In the genomic region with DNA sequence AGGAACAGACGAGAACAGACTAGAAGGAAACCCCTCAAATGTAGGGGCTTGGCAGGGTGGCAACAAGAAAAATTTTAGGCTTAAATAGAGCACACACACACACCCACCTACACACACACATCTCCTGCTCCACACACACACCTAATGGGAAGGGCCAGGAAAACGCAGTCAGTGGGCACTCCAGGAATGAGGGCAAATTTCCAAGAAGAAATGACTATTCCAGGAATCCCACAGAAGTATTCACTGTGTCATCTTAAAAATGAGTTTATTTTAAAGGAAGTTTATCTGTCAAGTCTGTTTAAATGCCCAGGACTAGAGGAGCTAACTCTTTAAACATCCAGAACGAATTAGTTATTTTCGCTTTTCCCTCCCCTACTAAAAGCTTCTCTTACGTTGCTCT, we compare ENCODE assay signal across 17 cellular contexts. TPM values are rescaled to one million over a fixed set of nuclear protein-coding genes. Genes with fewer than 3 reads are reported as not detected.
DNase-seq lines count a peak whose midpoint lies in the region; ATAC-seq and TF ChIP-seq lines count a peak whose summit lies in the region.
"Had no signal": no experiment of that assay in that cellular context is flagged by ENCODE, and none has a peak within 500 bp of the region (broad histone marks: within the 10 kb centered on the region; RNA-seq: fewer than 3 reads in every experiment).

No MANE protein-coding gene starts in this region.

- no peak overlapping the region; the same call in 1 of the 2 replicates for H3K4me3 ChIP-seq in ACC112 (ENCODE audit: low read depth, low read length)
- no peak overlapping the region for H3K4me3 ChIP-seq in astrocyte of the cerebellum (ENCODE audit: low read depth, low read length)

- intact Hi-C loops in activated CD4-positive, alpha-beta T cell treated with anti-CD3 and anti-CD28 coated beads for 36 hours (cut with DNase I, micrococcal nuclease) = loop anchor here in 1 of 2 experiments (5.0 to 10.0 kb wide), 2 partner anchors 115 to 292 kb away; no protein-coding TSS in a partner anchor

- peaks cover 2% of the 10 kb centered on the region; the same call in 1 of the 2 replicates for H3K27me3 Mint-ChIP-seq in HFFc6 (ENCODE audit: insufficient read depth)
- no peaks in the 10 kb centered on the region for H3K27me3 Mint-ChIP-seq in activated CD4-positive, alpha-beta T cell treated with anti-CD3 and anti-CD28 coated beads for 36 hours
- H3K27me3 Mint-ChIP-seq: activated naive CD8-positive, alpha-beta T cell treated with anti-CD3 and anti-CD28 coated beads, Interleukin-2, amount 50 U/mL, for 24 hours had no signal

- POLR2A ChIA-PET in activated CD4-positive, alpha-beta T cell treated with anti-CD3 and anti-CD28 coated beads for 36 hours (lab: Charles Lee) = no interaction called here

- ATAC-seq in GM18867 (IDR thresholded peaks at IDR 0.05; ENCODE audit: unreplicated experiment) = no peak
- no peak for ATAC-seq in HG03342 (IDR thresholded peaks at IDR 0.05; ENCODE audit: unreplicated experiment)
- ATAC-seq in activated CD4-positive, alpha-beta T cell treated with anti-CD3 and anti-CD28 coated beads for 36 hours = no peak
- ATAC-seq: activated naive CD8-positive, alpha-beta T cell treated with anti-CD3 and anti-CD28 coated beads, Interleukin-2, amount 50 U/mL, for 24 hours had no signal

- DNase-seq in HFFc6 (peak; percentile 90), astrocyte of the cerebellum (ENCODE audit: low read depth) (peak; percentile 68), kidney glomerular epithelial cell (lab: John Stamatoyannopoulos, UW) (peak; percentile 94), HK-2 (ENCODE audit: unreplicated experiment) (no peak)
- no peak for DNase-seq in activated CD4-positive, alpha-beta T cell treated with anti-CD3 and anti-CD28 coated beads for 36 hours
- DNase-seq: activated naive CD8-positive, alpha-beta T cell treated with anti-CD3 and anti-CD28 coated beads, Interleukin-2, amount 50 U/mL, for 24 hours; AML-193; effector CD4-positive, alpha-beta T cell; hypothalamus; NCI-H146; NCI-H526; Right ventricle myocardium superior; stimulated activated CD4-positive, alpha-beta T cell treated with anti-CD3 and anti-CD28 coated beads, Interleukin-1b, Interleukin-23, amount 100 ng/mL, for 48 hours had no signal

- peaks cover 51% of the 10 kb centered on the region for H3K4me1 Mint-ChIP-seq in HFFc6 (ENCODE audit: low read depth)
- H3K4me1 Mint-ChIP-seq in activated CD4-positive, alpha-beta T cell treated with anti-CD3 and anti-CD28 coated beads for 36 hours = peaks cover 11% of the 10 kb centered on the region

- in situ Hi-C loops in astrocyte of the cerebellum (cut with HindIII; ENCODE audit: low sequenced_read_pairs) = loop anchor here (5.0 kb wide), 1 partner anchor 770 kb away; no protein-coding TSS in a partner anchor

- H3K9me3 Mint-ChIP-seq in HFFc6 = no peaks in the 10 kb centered on the region
- H3K9me3 Mint-ChIP-seq in activated CD4-positive, alpha-beta T cell treated with anti-CD3 and anti-CD28 coated beads for 36 hours (ENCODE audit: low read depth) = no peaks in the 10 kb centered on the region
- H3K9me3 Mint-ChIP-seq: activated naive CD8-positive, alpha-beta T cell treated with anti-CD3 and anti-CD28 coated beads, Interleukin-2, amount 50 U/mL, for 24 hours had no signal

- peaks cover 17% of the 10 kb centered on the region for H3K4me1 ChIP-seq in ACC112 (ENCODE audit: control insufficient read depth, insufficient read depth, low read length, unreplicated experiment)

- H3K79me2 ChIP-seq in ACC112 (ENCODE audit: control insufficient read depth, insufficient read depth, low read length, unreplicated experiment) = no peaks in the 10 kb centered on the region

- no peak for TF ChIP-seq CTCF in HFFc6 (IDR thresholded peaks at IDR 0.05)
- TF ChIP-seq CTCF in astrocyte of the cerebellum (IDR thresholded peaks at IDR 0.05; ENCODE audit: low read depth, low read length, missing control alignments) = no peak

- H3K4me3 Mint-ChIP-seq in HFFc6 = peak overlapping the region; percentile 77
- no peak overlapping the region for H3K4me3 Mint-ChIP-seq in activated CD4-positive, alpha-beta T cell treated with anti-CD3 and anti-CD28 coated beads for 36 hours
- H3K4me3 Mint-ChIP-seq: activated naive CD8-positive, alpha-beta T cell treated with anti-CD3 and anti-CD28 coated beads, Interleukin-2, amount 50 U/mL, for 24 hours had no signal

- no peaks in the 10 kb centered on the region for H3K27me3 ChIP-seq in ACC112 (ENCODE audit: insufficient read depth, low read length)

- H2AFZ ChIP-seq in ACC112 (ENCODE audit: low read length, unreplicated experiment) = peak overlapping the region; percentile 34

- H3K27ac Mint-ChIP-seq in HFFc6 = peak overlapping the region; percentile 88
- no peak overlapping the region for H3K27ac Mint-ChIP-seq in activated CD4-positive, alpha-beta T cell treated with anti-CD3 and anti-CD28 coated beads for 36 hours
- H3K27ac Mint-ChIP-seq: progenitor cell of endocrine pancreas had no signal

- CTCF ChIA-PET in activated CD4-positive, alpha-beta T cell treated with anti-CD3 and anti-CD28 coated beads for 36 hours (lab: Charles Lee) = interaction anchor here (0.9 kb wide), 2 partner anchors 21 to 54 kb away, joined by 3 read pairs; no protein-coding TSS in a partner anchor

- H3K36me3 ChIP-seq in ACC112 (ENCODE audit: insufficient read depth, low read length) = no peaks in the 10 kb centered on the region

- H3K27ac ChIP-seq in ACC112 (ENCODE audit: low read depth, low read length) = no peak overlapping the region

- H3K36me3 Mint-ChIP-seq in HFFc6 (ENCODE audit: low read depth) = no peaks in the 10 kb centered on the region
- no peaks in the 10 kb centered on the region for H3K36me3 Mint-ChIP-seq in activated CD4-positive, alpha-beta T cell treated with anti-CD3 and anti-CD28 coated beads for 36 hours (ENCODE audit: low read depth)

RNA-seq across cellular contexts. Expression of a gene that starts 13.0 kb away (rescaled TPM):
- total RNA-seq in HFFc6 (2021; fragmentation: NEBNext Ultra II Directional; extraction: Animal tissue kit (Norgen Biotek cat#: 25700)) = not detected
- 1 to 10 TPM in 1 of 2 experiments, under 1 TPM in 1; 0.67 to 1.7 TPM for total RNA-seq in activated CD4-positive, alpha-beta T cell treated with anti-CD3 and anti-CD28 coated beads for 36 hours

Comparison
In these comparisons a context has a peak if more than half of its experiments do, and no peak if none do; other contexts are left out.
1. DNase-seq: peak in HFFc6 (single experiment), astrocyte of the cerebellum (single experiment) and kidney glomerular epithelial cell (single experiment); none in HK-2 (single experiment) and activated CD4-positive, alpha-beta T cell treated with anti-CD3 and anti-CD28 coated beads for 36 hours (single experiment).